ENCODE assay signal across 8 cellular contexts in the genomic region with DNA sequence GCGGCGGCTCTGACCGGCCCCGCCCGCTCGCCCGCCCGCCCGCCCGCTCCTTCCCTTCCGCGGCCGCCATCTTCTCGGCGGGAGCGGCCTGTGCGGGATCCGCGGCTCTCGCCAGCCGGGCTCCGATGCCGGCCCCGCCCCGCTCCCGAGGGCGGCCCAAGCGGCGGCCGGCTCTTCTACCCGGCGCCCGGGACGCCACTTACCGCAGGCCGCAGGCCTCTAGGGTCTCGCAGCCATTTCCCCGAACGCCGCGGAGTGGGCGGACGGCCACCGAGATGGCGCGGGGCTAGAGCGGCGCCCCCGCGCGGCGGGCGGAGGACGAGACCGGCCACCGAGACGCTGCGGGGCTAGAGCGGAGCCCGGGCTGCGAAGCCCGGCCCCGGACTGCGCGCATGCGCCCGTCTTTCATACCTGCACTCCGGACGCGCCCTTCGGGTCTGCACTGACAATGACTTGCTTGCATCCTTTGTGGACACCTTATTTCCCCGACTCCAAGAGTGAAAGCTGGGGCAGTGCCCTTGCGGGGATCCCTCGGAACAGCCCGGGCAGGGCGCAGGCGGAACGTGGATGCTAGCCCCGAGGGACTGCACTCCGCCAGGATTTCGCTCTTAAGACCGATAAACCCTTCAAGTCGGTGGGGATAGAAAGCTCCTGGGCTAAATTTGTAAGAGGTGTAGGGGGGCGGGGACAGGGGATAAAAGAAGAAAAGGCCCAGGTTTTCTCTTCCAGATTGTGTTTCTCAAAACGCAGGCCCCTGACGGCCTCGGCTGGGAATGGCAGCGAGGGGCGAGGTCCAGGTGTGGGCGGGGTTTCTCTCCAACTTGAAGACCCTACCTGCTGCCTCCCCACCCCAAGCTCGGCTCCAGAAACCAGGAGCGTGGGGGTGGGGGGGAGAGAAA. TPM values are rescaled to one million over a fixed set of nuclear protein-coding genes. Genes with fewer than 3 reads are reported as not detected.
DNase-seq lines count a peak whose midpoint lies in the region; ATAC-seq and TF ChIP-seq lines count a peak whose summit lies in the region.

A gene (minus strand): TSS at position 277 of the 899 bp plus-strand sequence.

- no peaks in the 10 kb centered on the region for H3K9me3 Mint-ChIP-seq in CD4-positive, CD25-positive, alpha-beta regulatory T cell
- no peaks in the 10 kb centered on the region for H3K9me3 Mint-ChIP-seq in activated CD8-positive, alpha-beta T cell treated with anti-CD3 and anti-CD28 coated beads for 36 hours
- no peaks in the 10 kb centered on the region for H3K9me3 Mint-ChIP-seq in memory B cell

- H3K4me3 ChIP-seq in CD4-positive, CD25-positive, alpha-beta regulatory T cell (ENCODE audit: low read depth, low read length) = peak within 1 kb of the TSS; percentile 99

- no peaks in the 10 kb centered on the region for H3K27me3 ChIP-seq in CD4-positive, CD25-positive, alpha-beta regulatory T cell (ENCODE audit: control insufficient read depth, insufficient read depth, low read length)

- CTCF ChIA-PET in activated CD8-positive, alpha-beta T cell treated with anti-CD3 and anti-CD28 coated beads for 36 hours (lab: Charles Lee) = interaction anchor here (0.9 to 3.3 kb wide), 9 partner anchors 8 to 28 kb away, joined by 3 to 15 read pairs (median 7); a partner anchor contains a TSS

- peaks cover 76% of the 10 kb centered on the region for H3K4me1 ChIP-seq in CD4-positive, CD25-positive, alpha-beta regulatory T cell (ENCODE audit: control insufficient read depth, insufficient read depth, low read length, poor library complexity, severe bottlenecking)

- H3K9me3 ChIP-seq in CD4-positive, CD25-positive, alpha-beta regulatory T cell (ENCODE audit: control insufficient read depth in 2 of 2, low read length in 2 of 2) = no peaks in the 10 kb centered on the region

- DNase-seq in CD4-positive, CD25-positive, alpha-beta regulatory T cell = peak; percentile 84 to 93 (median 91)
- peak; percentile 59 for DNase-seq in NCI-H82 treated with DMSO at 0.1 percent for 48 hours (lab: John Stamatoyannopoulos, UW; ENCODE audit: unreplicated experiment)
- DNase-seq in activated CD8-positive, alpha-beta T cell treated with anti-CD3 and anti-CD28 coated beads for 36 hours = peak; percentile 89
- peak; percentile 75 for DNase-seq in effector CD8-positive, alpha-beta T cell (lab: John Stamatoyannopoulos, UW)
- peak; percentile 93 to 96 for DNase-seq in memory B cell (ENCODE audit: low spot score in 2 of 2)
- DNase-seq in stimulated activated CD8-positive, alpha-beta memory T cell treated with anti-CD3 and anti-CD28 coated beads, Interleukin-12 subunit alpha, Interleukin-12 subunit beta, amount 100 ng/mL, for 24 hours (ENCODE audit: extremely low read depth) = peak; percentile 80

- intact Hi-C loops in activated CD8-positive, alpha-beta T cell treated with anti-CD3 and anti-CD28 coated beads for 36 hours (cut with micrococcal nuclease) = no loop called here

- H3K27me3 Mint-ChIP-seq in CD4-positive, CD25-positive, alpha-beta regulatory T cell = no peaks in the 10 kb centered on the region
- no peaks in the 10 kb centered on the region for H3K27me3 Mint-ChIP-seq in activated CD8-positive, alpha-beta T cell treated with anti-CD3 and anti-CD28 coated beads for 36 hours
- H3K27me3 Mint-ChIP-seq in memory B cell = no peaks in the 10 kb centered on the region

- POLR2A ChIA-PET in activated CD8-positive, alpha-beta T cell treated with anti-CD3 and anti-CD28 coated beads for 36 hours (lab: Charles Lee) = interaction anchor here (0.8 to 17.8 kb wide), 12 partner anchors 10 to 43 kb away, joined by 3 to 243 read pairs (median 4); a partner anchor contains a TSS

- peak within 1 kb of the TSS; percentile 89 to 96 (median 90) for H3K27ac Mint-ChIP-seq in CD4-positive, CD25-positive, alpha-beta regulatory T cell
- peak within 1 kb of the TSS; percentile 95 for H3K27ac Mint-ChIP-seq in activated CD8-positive, alpha-beta T cell treated with anti-CD3 and anti-CD28 coated beads for 36 hours
- H3K27ac Mint-ChIP-seq in memory B cell = peak within 1 kb of the TSS; percentile 93

- peak within 1 kb of the TSS; percentile 88 for H3K27ac ChIP-seq in CD4-positive, CD25-positive, alpha-beta regulatory T cell (ENCODE audit: insufficient read depth, low read length, poor library complexity, severe bottlenecking)

- TF ChIP-seq CTCF in activated CD8-positive, alpha-beta T cell treated with anti-CD3 and anti-CD28 coated beads for 36 hours (IDR thresholded peaks at IDR 0.05) = peak; percentile 46

- H3K36me3 Mint-ChIP-seq in CD4-positive, CD25-positive, alpha-beta regulatory T cell = no peaks in the 10 kb centered on the region
- peaks cover 30% of the 10 kb centered on the region for H3K36me3 Mint-ChIP-seq in activated CD8-positive, alpha-beta T cell treated with anti-CD3 and anti-CD28 coated beads for 36 hours (ENCODE audit: low read depth)
- no peaks in the 10 kb centered on the region for H3K36me3 Mint-ChIP-seq in memory B cell

- H3K4me3 Mint-ChIP-seq in CD4-positive, CD25-positive, alpha-beta regulatory T cell = peak within 1 kb of the TSS; percentile 93 to 100 (median 96)
- peak within 1 kb of the TSS; percentile 97 for H3K4me3 Mint-ChIP-seq in activated CD8-positive, alpha-beta T cell treated with anti-CD3 and anti-CD28 coated beads for 36 hours
- H3K4me3 Mint-ChIP-seq in memory B cell = peak within 1 kb of the TSS; percentile 92

- H3K4me1 Mint-ChIP-seq in CD4-positive, CD25-positive, alpha-beta regulatory T cell = peaks cover 27 to 79% (median 56%) of the 10 kb centered on the region in 4 donors
- peaks cover 64% of the 10 kb centered on the region for H3K4me1 Mint-ChIP-seq in activated CD8-positive, alpha-beta T cell treated with anti-CD3 and anti-CD28 coated beads for 36 hours (ENCODE audit: low read depth)
- H3K4me1 Mint-ChIP-seq in memory B cell = peaks cover 46% of the 10 kb centered on the region

- peak; percentile 86 to 88 for ATAC-seq in CD4-positive, CD25-positive, alpha-beta regulatory T cell (ENCODE audit: low read depth in 2 of 2)
- ATAC-seq in GM19397 (IDR thresholded peaks at IDR 0.05; ENCODE audit: unreplicated experiment) (peak; percentile 78), HG03565 (IDR thresholded peaks at IDR 0.05; ENCODE audit: unreplicated experiment) (peak; percentile 64), memory B cell (ENCODE audit: low read depth) (peak; percentile 87)
- ATAC-seq in activated CD8-positive, alpha-beta T cell treated with anti-CD3 and anti-CD28 coated beads for 36 hours = peak; percentile 75

- H3K36me3 ChIP-seq in CD4-positive, CD25-positive, alpha-beta regulatory T cell (ENCODE audit: control insufficient read depth, insufficient read depth, low read length) = no peaks in the 10 kb centered on the region

RNA-seq across cellular contexts. Expression of the gene that starts here (rescaled TPM):
- 80.8 TPM for total RNA-seq in CD4-positive, CD25-positive, alpha-beta regulatory T cell
- polyA plus RNA-seq in CD4-positive, CD25-positive, alpha-beta regulatory T cell = 10 to 100 TPM; 30.9 to 47.8 (median 38.2) TPM
- 10 to 100 TPM; 45.9 to 47.4 TPM for total RNA-seq in activated CD8-positive, alpha-beta T cell treated with anti-CD3 and anti-CD28 coated beads for 36 hours

Comparison
In these comparisons a context has a peak if more than half of its experiments do, and no peak if none do; other contexts are left out.
1. Peak in every context shown above with its lines: DNase-seq, ATAC-seq, H3K4me3 ChIP-seq and H3K27ac ChIP-seq.